Comparison of ENCODE assay signal across 15 cellular contexts in genomic region chr6:105460860-105461259, GRCh38. TPM values are rescaled to one million over a fixed set of nuclear protein-coding genes. Genes with fewer than 3 reads are reported as not detected.
DNase-seq lines count a peak whose midpoint lies in the region; ATAC-seq and TF ChIP-seq lines count a peak whose summit lies in the region.
"Had no signal": no experiment of that assay in that cellular context is flagged by ENCODE, and none has a peak within 500 bp of the region (broad histone marks: within the 10 kb centered on the region; RNA-seq: fewer than 3 reads in every experiment).

No MANE protein-coding gene starts in this region.

- DNase-seq in natural killer cell treated with Interleukin-12 subunit alpha and Interleukin-12 subunit beta and Interleukin-15 and Interleukin-18, amount 100 ng/mL, for 72 hours (ENCODE audit: low spot score), result no peak
- DNase-seq in natural killer cell (no peak), RWPE2 (ENCODE audit: low spot score) (no peak), immature natural killer cell (no peak), NAMALWA (ENCODE audit: low spot score) (no peak)
- DNase-seq in effector memory CD8-positive, alpha-beta T cell, result no peak
- DNase-seq: Caco-2, DMS153, DMS79, GDM1 had no signal

- H3K4me1 ChIP-seq in RWPE2 (ENCODE audit: insufficient read depth, poor library complexity, severe bottlenecking), result peaks cover 20% of the 10 kb centered on the region
- H3K4me1 ChIP-seq: Caco-2 had no signal

- H3K27me3 ChIP-seq in RWPE2 (ENCODE audit: insufficient read depth, poor library complexity, severe bottlenecking), result no peaks in the 10 kb centered on the region
- H3K27me3 ChIP-seq: BLaER1 treated with 17β-estradiol and CSF1 and Interleukin-3, amounts not matched to agents 10 nM and 100 nM had no signal

- H3K4me3 ChIP-seq in RWPE2 (ENCODE audit: severe bottlenecking), result no peak overlapping the region
- H3K4me3 ChIP-seq: BLaER1 treated with 17β-estradiol and CSF1 and Interleukin-3, amounts not matched to agents 10 nM and 100 nM; HAP-1 had no signal

- no peaks in the 10 kb centered on the region for H3K36me3 ChIP-seq in RWPE2 (ENCODE audit: low read depth)
- H3K36me3 ChIP-seq: BLaER1 treated with 17β-estradiol and CSF1 and Interleukin-3, amounts not matched to agents 10 nM and 100 nM; HAP-1 had no signal

- H3K27me3 Mint-ChIP-seq in natural killer cell treated with Interleukin-12 subunit alpha and Interleukin-12 subunit beta and Interleukin-15 and Interleukin-18, amount 100 ng/mL, for 72 hours, result peaks cover 0 to 3% of the 10 kb centered on the region in 2 donors
- H3K27me3 Mint-ChIP-seq in natural killer cell (ENCODE audit: low read depth in 2 of 2) (peaks cover 0 to 8% of the 10 kb centered on the region in 2 donors), immature natural killer cell (ENCODE audit: low read depth in 3 of 3) (peaks cover 0 to 7% (median 0%) of the 10 kb centered on the region in 3 donors)
- H3K27me3 Mint-ChIP-seq in effector memory CD8-positive, alpha-beta T cell, result no peaks in the 10 kb centered on the region

- peak overlapping the region; percentile 83 to 96 for H3K27ac Mint-ChIP-seq in natural killer cell treated with Interleukin-12 subunit alpha and Interleukin-12 subunit beta and Interleukin-15 and Interleukin-18, amount 100 ng/mL, for 72 hours
- H3K27ac Mint-ChIP-seq in natural killer cell (no peak overlapping the region), immature natural killer cell (peak overlapping the region in 2 of 6 donors; percentile 68 to 99)
- H3K27ac Mint-ChIP-seq in effector memory CD8-positive, alpha-beta T cell, result peak overlapping the region; percentile 84 to 96
- H3K27ac Mint-ChIP-seq: B cell had no signal

- TF ChIP-seq CTCF in natural killer cell (IDR thresholded peaks at IDR 0.05), result no peak
- no peak for TF ChIP-seq CTCF in RWPE2 (IDR thresholded peaks at IDR 0.05; ENCODE audit: poor library complexity, severe bottlenecking)

- no peak overlapping the region for H3K4me3 Mint-ChIP-seq in natural killer cell treated with Interleukin-12 subunit alpha and Interleukin-12 subunit beta and Interleukin-15 and Interleukin-18, amount 100 ng/mL, for 72 hours
- H3K4me3 Mint-ChIP-seq in natural killer cell, result no peak overlapping the region
- peak overlapping the region; percentile 78 to 89 for H3K4me3 Mint-ChIP-seq in effector memory CD8-positive, alpha-beta T cell
- H3K4me3 Mint-ChIP-seq in immature natural killer cell, result peak overlapping the region in 1 of 5 donors; percentile 36
- H3K4me3 Mint-ChIP-seq: B cell had no signal

- peaks cover 2% of the 10 kb centered on the region for H3K9me3 Mint-ChIP-seq in natural killer cell treated with Interleukin-12 subunit alpha and Interleukin-12 subunit beta and Interleukin-15 and Interleukin-18, amount 100 ng/mL, for 72 hours
- peaks cover 0 to 6% of the 10 kb centered on the region in 2 donors for H3K9me3 Mint-ChIP-seq in natural killer cell
- H3K9me3 Mint-ChIP-seq in effector memory CD8-positive, alpha-beta T cell, result no peaks in the 10 kb centered on the region
- peaks cover 0 to 3% (median 0%) of the 10 kb centered on the region in 6 donors for H3K9me3 Mint-ChIP-seq in immature natural killer cell

- peaks cover 20 to 46% of the 10 kb centered on the region in 2 donors for H3K4me1 Mint-ChIP-seq in natural killer cell treated with Interleukin-12 subunit alpha and Interleukin-12 subunit beta and Interleukin-15 and Interleukin-18, amount 100 ng/mL, for 72 hours (ENCODE audit: low read depth in 2 of 2)
- peaks cover 0 to 5% of the 10 kb centered on the region in 2 donors for H3K4me1 Mint-ChIP-seq in natural killer cell
- peaks cover 38 to 59% of the 10 kb centered on the region in 2 donors for H3K4me1 Mint-ChIP-seq in effector memory CD8-positive, alpha-beta T cell (ENCODE audit: low read depth in 2 of 2)
- H3K4me1 Mint-ChIP-seq in immature natural killer cell, result peaks cover 1 to 28% of the 10 kb centered on the region in 2 donors

- H3K27ac ChIP-seq in RWPE2 (ENCODE audit: poor library complexity, severe bottlenecking), result peak overlapping the region; percentile 96
- H3K27ac ChIP-seq: BLaER1 treated with 17β-estradiol and CSF1 and Interleukin-3, amounts not matched to agents 10 nM and 100 nM; HL-60 had no signal

- intact Hi-C loops in natural killer cell (cut with micrococcal nuclease), result no loop called here

- peaks cover 19% of the 10 kb centered on the region for H3K36me3 Mint-ChIP-seq in natural killer cell treated with Interleukin-12 subunit alpha and Interleukin-12 subunit beta and Interleukin-15 and Interleukin-18, amount 100 ng/mL, for 72 hours
- H3K36me3 Mint-ChIP-seq in natural killer cell (no peaks in the 10 kb centered on the region), immature natural killer cell (peaks cover 0 to 9% (median 4%) of the 10 kb centered on the region in 3 donors)
- no peaks in the 10 kb centered on the region for H3K36me3 Mint-ChIP-seq in effector memory CD8-positive, alpha-beta T cell (ENCODE audit: insufficient read depth)

- H3K9me3 ChIP-seq in RWPE2 (ENCODE audit: severe bottlenecking), result no peaks in the 10 kb centered on the region
- H3K9me3 ChIP-seq: Caco-2, HAP-1 had no signal

- no peak for ATAC-seq in natural killer cell treated with Interleukin-12 subunit alpha and Interleukin-12 subunit beta and Interleukin-15 and Interleukin-18, amount 100 ng/mL, for 72 hours
- ATAC-seq in natural killer cell (no peak), RWPE2 (ENCODE audit: low read depth) (no peak), HG03439 (IDR thresholded peaks at IDR 0.05; ENCODE audit: unreplicated experiment) (no peak)
- ATAC-seq in effector memory CD8-positive, alpha-beta T cell (replicated peaks), result no peak

RNA-seq across cellular contexts. Expression of gene PREP, which starts 58.0 kb away (rescaled TPM):
- total RNA-seq in natural killer cell treated with Interleukin-12 subunit alpha and Interleukin-12 subunit beta and Interleukin-15 and Interleukin-18, amount 100 ng/mL, for 72 hours, result 10 to 100 TPM; 48.1 to 61.0 TPM
- 10 to 100 TPM; 30.0 to 42.9 (median 37.1) TPM for total RNA-seq in natural killer cell
- 10 to 100 TPM; 28.1 to 58.3 (median 52.1) TPM for polyA plus RNA-seq in immature natural killer cell

Comparison
In these comparisons a context has a peak if more than half of its experiments do, and no peak if none do; other contexts are left out.
1. H3K27ac Mint-ChIP-seq: peak in natural killer cell treated with Interleukin-12 subunit alpha and Interleukin-12 subunit beta and Interleukin-15 and Interleukin-18, amount 100 ng/mL, for 72 hours (2 of 2) and effector memory CD8-positive, alpha-beta T cell (2 of 2); none in natural killer cell (0 of 2).
2. H3K4me3 Mint-ChIP-seq: peak in effector memory CD8-positive, alpha-beta T cell (2 of 2); none in natural killer cell treated with Interleukin-12 subunit alpha and Interleukin-12 subunit beta and Interleukin-15 and Interleukin-18, amount 100 ng/mL, for 72 hours (single experiment) and natural killer cell (single experiment).